In the genomic region with DNA sequence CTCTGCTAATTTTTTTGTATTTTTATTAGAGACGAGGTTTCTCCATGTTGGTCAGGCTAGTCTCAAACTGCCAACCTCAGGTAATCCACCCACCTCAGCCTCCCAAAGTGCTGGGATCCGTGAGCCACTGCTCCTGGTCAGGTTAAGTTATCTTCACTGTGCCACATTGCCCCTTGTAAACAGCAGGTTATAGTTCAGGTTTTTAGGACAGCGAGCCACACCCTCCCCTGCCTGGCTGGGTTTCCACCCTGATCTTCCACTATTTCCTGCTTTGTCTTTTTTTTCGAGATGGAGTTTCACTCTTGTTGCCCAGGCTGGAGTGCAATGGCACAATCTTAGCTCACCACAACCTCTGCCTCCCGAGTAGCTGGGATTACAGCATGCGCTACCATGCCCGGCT, we compare ENCODE assay signal across 29 cellular contexts. TPM values are rescaled to one million over a fixed set of nuclear protein-coding genes. Genes with fewer than 3 reads are reported as not detected.
DNase-seq lines count a peak whose midpoint lies in the region; ATAC-seq, FAIRE-seq and TF ChIP-seq lines count a peak whose summit lies in the region.
"Had no signal": no experiment of that assay in that cellular context is flagged by ENCODE, and none has a peak within 500 bp of the region (broad histone marks: within the 10 kb centered on the region; RNA-seq: fewer than 3 reads in every experiment).

No MANE protein-coding gene starts in this region.

- H3K27ac ChIP-seq in right lobe of liver (no peak overlapping the region), HepG2 (ENCODE audit: extremely low read length, insufficient read depth, low read length) (no peak overlapping the region), esophagus muscularis mucosa (replicated peaks in 1 of 4) (peak overlapping the region; percentile 82 to 95 (median 86)), psoas muscle (peak overlapping the region; percentile 89)
- H3K27ac ChIP-seq: A549, pancreas, SJSA1, testis had no signal

- BruUV-seq in HepG2 (replicated peaks; lab: Mats Ljungman, UMichigan) = no TSS peak

- FAIRE-seq in HepG2 (lab: Jason Lieb, UNC) = no peak
- FAIRE-seq: A549, frontal cortex, pancreas, RCC 7860 had no signal

- no peak for DNase-seq in right lobe of liver
- DNase-seq in HepG2 (ENCODE audit: low spot score) = no peak
- DNase-seq in esophagus muscularis mucosa (ENCODE audit: extremely low spot score) = no peak
- DNase-seq in psoas muscle = peak in 1 of 2 donors; percentile 23
- DNase-seq in central memory CD4-positive, alpha-beta T cell = no peak
- DNase-seq in GM13977 (ENCODE audit: low spot score) = no peak
- DNase-seq in kidney tubule cell (ENCODE audit: low spot score) = no peak
- DNase-seq: activated CD8-positive, alpha-beta T cell treated with anti-CD3 and anti-CD28 coated beads, Interleukin-2, amount 10 ng/mL, durations not matched to agents 7 days and 5 days; AML-193; CD8-positive, alpha-beta memory T cell; cortex of kidney; DMS153; effector memory CD8-positive, alpha-beta T cell; erythroblast; NCI-H1092 treated with DMSO at 0.1 percent for 48 hours; NCI-H187; pancreas; right cardiac atrium; stimulated activated CD4-positive, alpha-beta T cell treated with anti-CD3 and anti-CD28 coated beads, Interleukin-12 subunit alpha, Interleukin-12 subunit beta, amount 100 ng/mL, for 4 hours; stimulated activated CD4-positive, alpha-beta T cell treated with anti-CD3 and anti-CD28 coated beads, Interleukin-4, amount 100 ng/mL, for 1 hour; stimulated activated naive CD4-positive, alpha-beta T cell treated with Interleukin-2 at 50 U/mL for 16 hours; testis had no signal

- TF ChIP-seq POLR2A in right lobe of liver (IDR thresholded peaks at IDR 0.05) (no peak), HepG2 (IDR thresholded peaks at IDR 0.05; ENCODE audit: insufficient read depth in 1 of 2, low read depth in 2 of 2, low read length in 2 of 2) (no peak), esophagus muscularis mucosa (IDR thresholded peaks at IDR 0.05; ENCODE audit: low read depth) (no peak)

- intact Hi-C loops in right lobe of liver (cut with DNase I) = no loop called here
- intact Hi-C loops in HepG2 (cut with micrococcal nuclease; ENCODE audit: unreplicated experiment) = no loop called here
- intact Hi-C loops in esophagus muscularis mucosa (cut with DNase I) = no loop called here
- intact Hi-C loops in psoas muscle (cut with DNase I) = no loop called here

- in situ Hi-C loops in HepG2 (cut with HindIII; ENCODE audit: extremely low pct_ligation_motif_present, low pct_unique_long_range_greater_than_20kb) (no loop called here), GM13977 (cut with MboI; ENCODE audit: low pct_unique_long_range_greater_than_20kb, low sequenced_read_pairs, unreplicated experiment) (no loop called here)

- peaks cover 80% of the 10 kb centered on the region for H3K79me2 ChIP-seq in HepG2 (ENCODE audit: insufficient read depth, low read length)

- TF ChIP-seq RAD21 in HepG2 (CRISPR knock-in tag; IDR thresholded peaks at IDR 0.05) = no peak

- H3K4me2 ChIP-seq in HepG2 (ENCODE audit: low read depth, low read length) = no peak overlapping the region
- H3K4me2 ChIP-seq: A549 had no signal

- no peaks in the 10 kb centered on the region for H3K27me3 ChIP-seq in right lobe of liver
- no peaks in the 10 kb centered on the region for H3K27me3 ChIP-seq in HepG2 (ENCODE audit: control insufficient read depth in 1 of 2, insufficient read depth in 2 of 2, low read length in 2 of 2)
- H3K27me3 ChIP-seq in esophagus muscularis mucosa = no peaks in the 10 kb centered on the region
- no peaks in the 10 kb centered on the region for H3K27me3 ChIP-seq in psoas muscle (ENCODE audit: insufficient read depth in 3 of 3, low read length in 2 of 3)
- H3K27me3 ChIP-seq: pancreas, SJSA1, testis had no signal

- peaks cover 0 to 43% (median 6%) of the 10 kb centered on the region in 4 donors for H3K4me1 ChIP-seq in right lobe of liver
- H3K4me1 ChIP-seq in HepG2 (ENCODE audit: insufficient read depth, low read length) = peaks cover 29% of the 10 kb centered on the region
- peaks cover 91 to 100% (median 99%) of the 10 kb centered on the region in 4 donors for H3K4me1 ChIP-seq in esophagus muscularis mucosa
- H3K4me1 ChIP-seq in psoas muscle = peaks cover 87% of the 10 kb centered on the region
- H3K4me1 ChIP-seq: A549 had no signal

- TF ChIP-seq CTCF in right lobe of liver (IDR thresholded peaks at IDR 0.05) (no peak), HepG2 (CRISPR knock-in tag; IDR thresholded peaks at IDR 0.05) (no peak), esophagus muscularis mucosa (IDR thresholded peaks at IDR 0.05) (no peak), psoas muscle (IDR thresholded peaks at IDR 0.05) (no peak), GM13977 (IDR thresholded peaks at IDR 0.05; ENCODE audit: extremely low read depth, insufficient read depth, missing control alignments) (no peak)

- CTCF ChIA-PET in HepG2 (lab: Yijun Ruan, JAX; ENCODE audit: low intra/inter-chr PET ratio, low total read pairs) = no interaction called here

- H3K9me3 ChIP-seq in right lobe of liver (no peaks in the 10 kb centered on the region), HepG2 (ENCODE audit: low read length) (no peaks in the 10 kb centered on the region), esophagus muscularis mucosa (no peaks in the 10 kb centered on the region), psoas muscle (no peaks in the 10 kb centered on the region)
- H3K9me3 ChIP-seq: A549, pancreas, testis had no signal

- H3K36me3 ChIP-seq in right lobe of liver (no peaks in the 10 kb centered on the region), HepG2 (replicated peaks in 1 of 2; ENCODE audit: control insufficient read depth in 1 of 2, insufficient read depth in 2 of 2, low read length in 2 of 2) (no peaks in the 10 kb centered on the region; a peak in 3 of 5 replicates), esophagus muscularis mucosa (no peaks in the 10 kb centered on the region), psoas muscle (ENCODE audit: insufficient read depth in 1 of 2, low read depth in 1 of 2) (peaks cover 0 to 2% of the 10 kb centered on the region in 2 donors)
- H3K36me3 ChIP-seq: pancreas had no signal

- POLR2A ChIA-PET in HepG2 (lab: Yijun Ruan, JAX) = no interaction called here

- H3K4me3 ChIP-seq in right lobe of liver (no peak overlapping the region), HepG2 (replicated peaks in 1 of 3; ENCODE audit: insufficient read depth in 1 of 3, low read depth in 2 of 3, low read length in 3 of 3) (no peak overlapping the region), esophagus muscularis mucosa (no peak overlapping the region), psoas muscle (no peak overlapping the region)
- H3K4me3 ChIP-seq: A549, lung, pancreas, SJSA1, testis had no signal

- 41% methylated on average over 7 of the region's 7 CpGs for WGBS in right lobe of liver (ENCODE audit: insufficient coverage, low coverage, low lambda C conversion rate, missing lambda C conversion rate)
- WGBS in HepG2 (ENCODE audit: low lambda C conversion rate) = 92% methylated on average over 7 of the region's 7 CpGs
- 70% methylated on average over 7 of the region's 7 CpGs for WGBS in esophagus muscularis mucosa
- 59 to 71% (median 62%) methylated on average over 7 of the region's 7 CpGs for WGBS in psoas muscle, 3 donors

- no peak overlapping the region for H3K9ac ChIP-seq in HepG2 (ENCODE audit: insufficient read depth, low read depth, low read length)

- H4K20me1 ChIP-seq in HepG2 (ENCODE audit: insufficient read depth, low read length) = peaks cover 11% of the 10 kb centered on the region

- peak in 3 of 4 donors; percentile 33 to 71 (median 35) for ATAC-seq in right lobe of liver
- ATAC-seq in HepG2 = no peak
- ATAC-seq in psoas muscle = no peak
- ATAC-seq in GM21528 (IDR thresholded peaks at IDR 0.05; ENCODE audit: low FRiP score, unreplicated experiment) = no peak
- ATAC-seq: A549; activated CD8-positive, alpha-beta T cell treated with anti-CD3 and anti-CD28 coated beads, Interleukin-2, amount 10 ng/mL, durations not matched to agents 7 days and 5 days; activated naive CD4-positive, alpha-beta T cell treated with anti-CD3 and anti-CD28 coated beads, Interleukin-2, amount 50 U/mL, for 72 hours; effector memory CD8-positive, alpha-beta T cell; right cardiac atrium had no signal

- no peak overlapping the region for H2AFZ ChIP-seq in HepG2 (ENCODE audit: low read length)

- TF ChIP-seq EP300 in HepG2 (IDR thresholded peaks at IDR 0.05; ENCODE audit: low read depth in 2 of 2, low read length in 2 of 2) (no peak), HepG2 (CRISPR knock-in tag; IDR thresholded peaks at IDR 0.05; ENCODE audit: borderline replicate concordance) (no peak), esophagus muscularis mucosa (IDR thresholded peaks at IDR 0.05) (no peak)

RNA-seq across cellular contexts. Expression of a gene that starts 16.1 kb away (rescaled TPM):
- 100 to 1,000 TPM in 2 of 6 experiments, 10 to 100 TPM in 4; 62.6 to 135 (median 66.8) TPM for total RNA-seq in right lobe of liver
- 39.3 and 45.6 TPM in 2 replicates for total RNA-seq in HepG2 (2016; rRNA removed; fragmentation: Illumina TruSeq; extraction: Trizol)
- total RNA-seq in HepG2 (2016; cell fraction: cytosol; rRNA removed; fragmentation: Illumina TruSeq; extraction: Trizol; ENCODE audit: low read depth) = 34.7 and 46.3 TPM in 2 replicates
- 35.3 and 49.1 TPM in 2 replicates for total RNA-seq in HepG2 (2016; cell fraction: insoluble cytoplasmic fraction; rRNA removed; fragmentation: Illumina TruSeq; extraction: Trizol)
- 68.4 and 83.2 TPM in 2 replicates for total RNA-seq in HepG2 (2016; cell fraction: membrane; rRNA removed; fragmentation: Illumina TruSeq; extraction: Trizol)
- 37.1 and 37.3 TPM in 2 replicates for total RNA-seq in HepG2 (2016; cell fraction: nucleus; rRNA removed; fragmentation: Illumina TruSeq; extraction: Trizol)
- 19.2 and 19.4 TPM in 2 replicates for polyA plus RNA-seq in HepG2 (2011; rRNA removed)
- polyA plus RNA-seq in HepG2 (2011; cell fraction: cytosol; rRNA removed) = 34.8 and 36.5 TPM in 2 replicates
- polyA plus RNA-seq in HepG2 (2011; cell fraction: nucleus; rRNA removed) = 61.6 and 75.9 TPM in 2 replicates
- polyA plus RNA-seq in HepG2 (2012) = 57.9 and 62.9 TPM in 2 replicates
- polyA plus RNA-seq in HepG2 (2016; cell fraction: cytosol; fragmentation: Illumina TruSeq; extraction: Trizol; ENCODE audit: low read depth) = 61.5 and 78.5 TPM in 2 replicates
- 39.9 and 50.2 TPM in 2 replicates for polyA plus RNA-seq in HepG2 (2016; cell fraction: insoluble cytoplasmic fraction; fragmentation: Illumina TruSeq; extraction: Trizol; ENCODE audit: low read depth)
- polyA plus RNA-seq in HepG2 (2016; cell fraction: membrane; fragmentation: Illumina TruSeq; extraction: Trizol; ENCODE audit: low read depth) = 77.9 and 110 TPM in 2 replicates
- 51.9 and 54.4 TPM in 2 replicates for polyA plus RNA-seq in HepG2 (2016; cell fraction: nucleus; fragmentation: Illumina TruSeq; extraction: Trizol; ENCODE audit: insufficient read depth, low read depth)
- 18.9 and 35.9 TPM in 2 replicates for polyA minus RNA-seq in HepG2 (2011; rRNA and poly(A)+ RNA removed; ENCODE audit: low replicate concordance)
- 31.6 and 35.4 TPM in 2 replicates for polyA minus RNA-seq in HepG2 (2011; cell fraction: cytosol; rRNA and poly(A)+ RNA removed)
- 29.2 and 32.8 TPM in 2 replicates for polyA minus RNA-seq in HepG2 (2011; cell fraction: nucleus; rRNA and poly(A)+ RNA removed)
- 100 to 1,000 TPM; 141 to 214 (median 166) TPM for total RNA-seq in esophagus muscularis mucosa
- 100 to 1,000 TPM; 422 to 513 (median 474) TPM for total RNA-seq in psoas muscle
- 100 to 1,000 TPM; 346 to 459 (median 402) TPM for polyA plus RNA-seq in psoas muscle

RNA-seq across cellular contexts. Expression of a gene that starts 16.5 kb away (rescaled TPM):
- total RNA-seq in right lobe of liver = 10 to 100 TPM; 12.1 to 20.7 (median 14.5) TPM
- total RNA-seq in HepG2 (2016; rRNA removed; fragmentation: Illumina TruSeq; extraction: Trizol) = 105 and 154 TPM in 2 replicates
- 34.8 TPM in 2 replicates for total RNA-seq in HepG2 (2016; cell fraction: cytosol; rRNA removed; fragmentation: Illumina TruSeq; extraction: Trizol; ENCODE audit: low read depth)
- total RNA-seq in HepG2 (2016; cell fraction: insoluble cytoplasmic fraction; rRNA removed; fragmentation: Illumina TruSeq; extraction: Trizol) = 107 and 165 TPM in 2 replicates
- total RNA-seq in HepG2 (2016; cell fraction: membrane; rRNA removed; fragmentation: Illumina TruSeq; extraction: Trizol) = 55.9 and 58.9 TPM in 2 replicates
- total RNA-seq in HepG2 (2016; cell fraction: nucleus; rRNA removed; fragmentation: Illumina TruSeq; extraction: Trizol) = 38.4 and 43.4 TPM in 2 replicates
- 50.7 and 56.6 TPM in 2 replicates for polyA plus RNA-seq in HepG2 (2011; rRNA removed)
- 43.0 and 50.6 TPM in 2 replicates for polyA plus RNA-seq in HepG2 (2011; cell fraction: cytosol; rRNA removed)
- 14.8 and 17.9 TPM in 2 replicates for polyA plus RNA-seq in HepG2 (2011; cell fraction: nucleus; rRNA removed)
- polyA plus RNA-seq in HepG2 (2012) = 42.0 and 46.3 TPM in 2 replicates
- 22.7 and 24.1 TPM in 2 replicates for polyA plus RNA-seq in HepG2 (2016; cell fraction: cytosol; fragmentation: Illumina TruSeq; extraction: Trizol; ENCODE audit: low read depth)
- polyA plus RNA-seq in HepG2 (2016; cell fraction: insoluble cytoplasmic fraction; fragmentation: Illumina TruSeq; extraction: Trizol; ENCODE audit: low read depth) = 141 and 153 TPM in 2 replicates
- 38.6 and 42.2 TPM in 2 replicates for polyA plus RNA-seq in HepG2 (2016; cell fraction: membrane; fragmentation: Illumina TruSeq; extraction: Trizol; ENCODE audit: low read depth)
- polyA plus RNA-seq in HepG2 (2016; cell fraction: nucleus; fragmentation: Illumina TruSeq; extraction: Trizol; ENCODE audit: insufficient read depth, low read depth) = 44.4 and 50.2 TPM in 2 replicates
- polyA minus RNA-seq in HepG2 (2011; rRNA and poly(A)+ RNA removed; ENCODE audit: low replicate concordance) = 22.2 and 41.1 TPM in 2 replicates
- 11.8 and 12.4 TPM in 2 replicates for polyA minus RNA-seq in HepG2 (2011; cell fraction: cytosol; rRNA and poly(A)+ RNA removed)
- polyA minus RNA-seq in HepG2 (2011; cell fraction: nucleus; rRNA and poly(A)+ RNA removed) = 14.3 and 15.1 TPM in 2 replicates
- total RNA-seq in esophagus muscularis mucosa = 10 to 100 TPM; 36.5 to 46.1 (median 42.2) TPM
- 10 to 100 TPM; 19.9 to 40.0 (median 23.4) TPM for total RNA-seq in psoas muscle
- polyA plus RNA-seq in psoas muscle = 10 to 100 TPM; 34.3 to 79.2 (median 49.0) TPM

RNA-seq across cellular contexts. Expression of a gene that starts 38.4 kb away (rescaled TPM):
- total RNA-seq in right lobe of liver (10 to 100 TPM; 11.6 to 33.4 (median 19.4) TPM), HepG2 (2016; rRNA removed; fragmentation: Illumina TruSeq; extraction: Trizol) (13.7 and 16.7 TPM in 2 replicates), esophagus muscularis mucosa (100 to 1,000 TPM in 1 of 4 donors, 10 to 100 TPM in 3; 56.2 to 100 (median 93.0) TPM), psoas muscle (100 to 1,000 TPM in 1 of 4 donors, 10 to 100 TPM in 3; 12.3 to 111 (median 50.9) TPM)
- total RNA-seq in HepG2 (2016; cell fraction: cytosol; rRNA removed; fragmentation: Illumina TruSeq; extraction: Trizol; ENCODE audit: low read depth) = 2.7 and 2.9 TPM in 2 replicates
- total RNA-seq in HepG2 (2016; cell fraction: insoluble cytoplasmic fraction; rRNA removed; fragmentation: Illumina TruSeq; extraction: Trizol) = 14.1 and 14.3 TPM in 2 replicates
- total RNA-seq in HepG2 (2016; cell fraction: membrane; rRNA removed; fragmentation: Illumina TruSeq; extraction: Trizol) = 14.6 and 15.0 TPM in 2 replicates
- 14.9 and 16.2 TPM in 2 replicates for total RNA-seq in HepG2 (2016; cell fraction: nucleus; rRNA removed; fragmentation: Illumina TruSeq; extraction: Trizol)
- polyA plus RNA-seq in HepG2 (2011; rRNA removed) (12.2 and 14.3 TPM in 2 replicates), psoas muscle (10 to 100 TPM in 2 of 3 donors, 1 to 10 TPM in 1; 9.5 to 26.1 (median 23.4) TPM)
- 9.6 and 10.9 TPM in 2 replicates for polyA plus RNA-seq in HepG2 (2011; cell fraction: cytosol; rRNA removed)
- 20.7 and 21.6 TPM in 2 replicates for polyA plus RNA-seq in HepG2 (2011; cell fraction: nucleus; rRNA removed)
- 12.6 and 16.8 TPM in 2 replicates for polyA plus RNA-seq in HepG2 (2012)
- 2.0 TPM in 2 replicates for polyA plus RNA-seq in HepG2 (2016; cell fraction: cytosol; fragmentation: Illumina TruSeq; extraction: Trizol; ENCODE audit: low read depth)
- 19.1 and 21.8 TPM in 2 replicates for polyA plus RNA-seq in HepG2 (2016; cell fraction: insoluble cytoplasmic fraction; fragmentation: Illumina TruSeq; extraction: Trizol; ENCODE audit: low read depth)
- polyA plus RNA-seq in HepG2 (2016; cell fraction: membrane; fragmentation: Illumina TruSeq; extraction: Trizol; ENCODE audit: low read depth) = 8.7 and 9.6 TPM in 2 replicates
- polyA plus RNA-seq in HepG2 (2016; cell fraction: nucleus; fragmentation: Illumina TruSeq; extraction: Trizol; ENCODE audit: insufficient read depth, low read depth) = 31.0 and 32.7 TPM in 2 replicates
- polyA minus RNA-seq in HepG2 (2011; rRNA and poly(A)+ RNA removed; ENCODE audit: low replicate concordance) = 15.4 and 25.4 TPM in 2 replicates
- polyA minus RNA-seq in HepG2 (2011; cell fraction: cytosol; rRNA and poly(A)+ RNA removed) = 14.9 TPM in 2 replicates
- polyA minus RNA-seq in HepG2 (2011; cell fraction: nucleus; rRNA and poly(A)+ RNA removed) = 8.5 and 10.2 TPM in 2 replicates

RNA-seq across cellular contexts. Expression of a gene that starts 59.2 kb away (rescaled TPM):
- total RNA-seq in right lobe of liver (10 to 100 TPM in 5 of 6 experiments, 1 to 10 TPM in 1; 9.5 to 23.0 (median 18.0) TPM), HepG2 (2016; rRNA removed; fragmentation: Illumina TruSeq; extraction: Trizol) (28.6 and 30.3 TPM in 2 replicates), esophagus muscularis mucosa (10 to 100 TPM; 20.9 to 28.2 (median 23.0) TPM), psoas muscle (10 to 100 TPM; 13.1 to 23.2 (median 18.5) TPM)
- 13.1 and 13.9 TPM in 2 replicates for total RNA-seq in HepG2 (2016; cell fraction: cytosol; rRNA removed; fragmentation: Illumina TruSeq; extraction: Trizol; ENCODE audit: low read depth)
- total RNA-seq in HepG2 (2016; cell fraction: insoluble cytoplasmic fraction; rRNA removed; fragmentation: Illumina TruSeq; extraction: Trizol) = 27.8 and 29.2 TPM in 2 replicates
- 33.4 and 34.4 TPM in 2 replicates for total RNA-seq in HepG2 (2016; cell fraction: membrane; rRNA removed; fragmentation: Illumina TruSeq; extraction: Trizol)
- total RNA-seq in HepG2 (2016; cell fraction: nucleus; rRNA removed; fragmentation: Illumina TruSeq; extraction: Trizol) = 20.8 and 24.8 TPM in 2 replicates
- polyA plus RNA-seq in HepG2 (2011; rRNA removed) (10.3 and 11.2 TPM in 2 replicates), psoas muscle (10 to 100 TPM; 17.1 to 28.6 (median 17.2) TPM)
- polyA plus RNA-seq in HepG2 (2011; cell fraction: cytosol; rRNA removed) = 8.4 and 9.9 TPM in 2 replicates
- polyA plus RNA-seq in HepG2 (2011; cell fraction: nucleus; rRNA removed) = 10.0 and 10.5 TPM in 2 replicates
- polyA plus RNA-seq in HepG2 (2012) = 8.6 and 11.1 TPM in 2 replicates
- 40.9 and 52.2 TPM in 2 replicates for polyA plus RNA-seq in HepG2 (2016; cell fraction: cytosol; fragmentation: Illumina TruSeq; extraction: Trizol; ENCODE audit: low read depth)
- 37.9 and 45.4 TPM in 2 replicates for polyA plus RNA-seq in HepG2 (2016; cell fraction: insoluble cytoplasmic fraction; fragmentation: Illumina TruSeq; extraction: Trizol; ENCODE audit: low read depth)
- 50.3 and 61.8 TPM in 2 replicates for polyA plus RNA-seq in HepG2 (2016; cell fraction: membrane; fragmentation: Illumina TruSeq; extraction: Trizol; ENCODE audit: low read depth)
- 38.0 and 40.7 TPM in 2 replicates for polyA plus RNA-seq in HepG2 (2016; cell fraction: nucleus; fragmentation: Illumina TruSeq; extraction: Trizol; ENCODE audit: insufficient read depth, low read depth)
- polyA minus RNA-seq in HepG2 (2011; rRNA and poly(A)+ RNA removed; ENCODE audit: low replicate concordance) = 18.2 and 44.3 TPM in 2 replicates
- polyA minus RNA-seq in HepG2 (2011; cell fraction: cytosol; rRNA and poly(A)+ RNA removed) = 3.3 and 3.9 TPM in 2 replicates
- polyA minus RNA-seq in HepG2 (2011; cell fraction: nucleus; rRNA and poly(A)+ RNA removed) = 16.3 and 17.3 TPM in 2 replicates

Comparison
In these comparisons a context has a peak if more than half of its experiments do, and no peak if none do; other contexts are left out.
1. ATAC-seq: peak in right lobe of liver (3 of 4); none in HepG2 (single experiment), psoas muscle (0 of 4) and GM21528 (single experiment).
2. H3K27ac ChIP-seq: peak in esophagus muscularis mucosa (4 of 4) and psoas muscle (single experiment); none in right lobe of liver (0 of 3) and HepG2 (single experiment).